22 cellular contexts compared by ENCODE assay signal in genomic region chr9:128271512-128271911, GRCh38.
"Had no signal": no experiment of that assay in that cellular context is flagged by ENCODE, and none has a peak within 500 bp of the region (broad histone marks: within the 10 kb centered on the region; RNA-seq: fewer than 3 reads in every experiment).

No MANE protein-coding gene starts in this region.

- H3K4me3 Mint-ChIP-seq: activated naive CD4-positive, alpha-beta T cell treated with anti-CD3 and anti-CD28 coated beads for 36 hours; activated T-cell treated with anti-CD3 and anti-CD28 coated beads, Interleukin-2, amount 50 U/mL, for 4 hours; endodermal cell; natural killer cell had no signal

- H3K36me3 Mint-ChIP-seq: natural killer cell had no signal

- H3K27ac Mint-ChIP-seq: activated naive CD4-positive, alpha-beta T cell treated with anti-CD3 and anti-CD28 coated beads for 36 hours; endodermal cell; natural killer cell had no signal

- H3K9me3 Mint-ChIP-seq: activated naive CD4-positive, alpha-beta T cell treated with anti-CD3 and anti-CD28 coated beads for 36 hours; activated T-cell treated with anti-CD3 and anti-CD28 coated beads, Interleukin-2, amount 50 U/mL, for 4 hours; endodermal cell; natural killer cell had no signal

- H3K4me1 ChIP-seq: colonic mucosa, uterus had no signal

- H3K36me3 ChIP-seq: uterus had no signal

- H3K4me3 ChIP-seq: colonic mucosa, gastroesophageal sphincter, heart right ventricle, tibial artery, uterus had no signal

- H3K9me3 ChIP-seq: colonic mucosa, gastroesophageal sphincter, heart right ventricle, neutrophil, tibial artery, uterus had no signal

- H3K27me3 ChIP-seq: colonic mucosa, gastroesophageal sphincter, heart right ventricle, neutrophil, tibial artery, uterus had no signal

- ATAC-seq: activated T-cell treated with anti-CD3 and anti-CD28 coated beads, Interleukin-2, amount 50 U/mL, for 4 hours; gastroesophageal sphincter; heart right ventricle; left cardiac atrium; natural killer cell had no signal

- DNase-seq: activated CD4-positive, alpha-beta T cell treated with anti-CD3 and anti-CD28 coated beads, Interleukin-2, amount 50 U/mL, for 1 hour; activated CD4-positive, CD25-positive, alpha-beta regulatory T cell; activated CD8-positive, alpha-beta memory T cell treated with anti-CD3 and anti-CD28 coated beads, Interleukin-2, amount 50 U/mL, for 4 hours; activated naive CD4-positive, alpha-beta T cell treated with anti-CD3 and anti-CD28 coated beads for 36 hours; activated T-cell treated with anti-CD3 and anti-CD28 coated beads, Interleukin-2, amount 50 U/mL, for 4 hours; central memory CD4-positive, alpha-beta T cell; colonic mucosa; erythroblast; heart right ventricle; left cardiac atrium; natural killer cell; retina; stimulated activated CD4-positive, alpha-beta T cell treated with anti-CD3 and anti-CD28 coated beads, Interleukin-12 subunit alpha, Interleukin-12 subunit beta, amount 100 ng/mL, for 4 hours; stimulated activated CD4-positive, alpha-beta T cell treated with anti-CD3 and anti-CD28 coated beads, Interleukin-1b, Interleukin-23, amount 100 ng/mL, for 48 hours; stimulated activated naive CD4-positive, alpha-beta T cell treated with Interleukin-2 at 50 U/mL for 16 hours; T-helper 1 cell; T-helper 9 cell; tibial artery; uterus had no signal
